1 cellular context compared by ENCODE assay signal in genomic region chr12:120102189-120103043, GRCh38.
TF ChIP-seq lines count a peak whose summit lies in the region.

No MANE protein-coding gene starts in this region.

TF ChIP-seq in GM23338, 12 proteins besides CTCF, POLR2A, EP300 and RAD21:
- no peak for TF ChIP-seq ZNF462 (CRISPR knock-in tag; IDR thresholded peaks at IDR 0.05)
